ENCODE assay signal across 24 cellular contexts in the genomic region with DNA sequence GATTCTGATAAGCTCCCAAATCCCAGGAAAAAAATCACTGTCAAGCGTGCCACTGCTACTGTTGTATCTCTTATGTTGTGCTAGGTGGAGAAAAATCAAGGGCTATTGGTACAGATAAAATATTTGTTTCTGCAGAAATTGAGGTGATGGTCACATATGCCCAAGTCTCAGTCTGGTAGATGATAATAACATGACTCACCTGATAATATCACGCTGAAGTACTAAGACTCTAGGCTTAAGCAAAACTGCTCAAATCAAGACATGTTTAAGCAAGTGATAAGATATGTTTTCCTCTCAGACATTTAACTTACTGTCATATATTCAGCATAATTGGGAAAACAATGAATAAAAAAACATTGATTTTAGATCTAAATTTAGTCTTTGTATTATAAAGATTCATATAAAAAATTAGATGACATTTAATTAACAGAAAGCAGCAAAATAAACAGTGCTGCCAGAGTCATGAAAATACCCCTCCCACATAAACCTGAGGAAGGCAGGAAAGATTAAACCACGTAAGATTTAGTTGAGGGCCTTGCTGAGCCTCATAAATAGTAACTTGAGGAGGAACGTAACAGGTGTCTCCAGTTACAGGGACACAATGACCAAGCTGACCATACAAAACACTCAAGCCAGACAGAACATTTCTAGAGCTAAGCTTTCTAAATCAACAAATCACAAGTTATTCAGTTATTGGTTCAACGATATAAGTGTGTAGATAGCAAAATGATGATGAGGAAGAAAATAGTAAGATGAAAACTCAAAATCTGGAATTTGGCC.
DNase-seq lines count a peak whose midpoint lies in the region; ATAC-seq, FAIRE-seq and TF ChIP-seq lines count a peak whose summit lies in the region.
"Had no signal": no experiment of that assay in that cellular context is flagged by ENCODE, and none has a peak within 500 bp of the region (broad histone marks: within the 10 kb centered on the region; RNA-seq: fewer than 3 reads in every experiment).

No MANE protein-coding gene starts in this region.

- H3K4me2 ChIP-seq in keratinocyte (ENCODE audit: control insufficient read depth, extremely low read depth, insufficient read depth, low read depth, low read length), result no peak overlapping the region
- H3K4me2 ChIP-seq: BLaER1 treated with 17β-estradiol and CSF1 and Interleukin-3, amounts not matched to agents 10 nM and 100 nM; PC-9 had no signal

- no peak overlapping the region for H2AFZ ChIP-seq in keratinocyte (ENCODE audit: control insufficient read depth, low read length)
- H2AFZ ChIP-seq: PC-9 had no signal

- no peaks in the 10 kb centered on the region for H3K27me3 ChIP-seq in keratinocyte (ENCODE audit: control insufficient read depth, extremely low read depth, insufficient read depth, low read length)
- no peaks in the 10 kb centered on the region for H3K27me3 ChIP-seq in psoas muscle (ENCODE audit: insufficient read depth in 3 of 3, low read length in 2 of 3)

- no peak for TF ChIP-seq CTCF in LNCaP clone FGC (IDR thresholded peaks at IDR 0.05; ENCODE audit: control insufficient read depth, extremely low read depth, insufficient read depth)
- TF ChIP-seq CTCF in keratinocyte (optimal IDR thresholded peaks at IDR 0.05 in 1 of 3, IDR thresholded peaks at IDR 0.05 in 1 of 3, conservative IDR thresholded peaks at IDR 0.05 in 1 of 3; ENCODE audit: extremely low read depth in 1 of 3, insufficient read depth in 2 of 3, low read length in 3 of 3), result no peak
- no peak for TF ChIP-seq CTCF in psoas muscle (IDR thresholded peaks at IDR 0.05)

- dilution Hi-C loops in keratinocyte (cut with MboI; ENCODE audit: extremely low pct_ligation_motif_present, low sequenced_read_pairs), result no loop called here

- H3K4me1 ChIP-seq in keratinocyte (ENCODE audit: control insufficient read depth, extremely low read depth, insufficient read depth, low read length) (no peaks in the 10 kb centered on the region), psoas muscle (peaks cover 8% of the 10 kb centered on the region)

- H3K9me3 ChIP-seq in keratinocyte (ENCODE audit: control insufficient read depth, low read depth, low read length) (no peaks in the 10 kb centered on the region), psoas muscle (no peaks in the 10 kb centered on the region)
- H3K9me3 ChIP-seq: BLaER1 treated with 17β-estradiol and CSF1 and Interleukin-3, amounts not matched to agents 10 nM and 100 nM had no signal

- peak; percentile 66 to 92 (median 82) for ATAC-seq in psoas muscle
- no peak for ATAC-seq in GM19397 (IDR thresholded peaks at IDR 0.05; ENCODE audit: unreplicated experiment)
- no peak for ATAC-seq in GM21526 (IDR thresholded peaks at IDR 0.05; ENCODE audit: low FRiP score, unreplicated experiment)
- no peak for ATAC-seq in HG03354 (IDR thresholded peaks at IDR 0.05; ENCODE audit: poor library complexity, severe bottlenecking, unreplicated experiment)
- ATAC-seq: HepG2, SK-N-SH treated with all-trans-retinoic acid at 6 μM for 48 hours had no signal

- DNase-seq in NCI-H748 (lab: John Stamatoyannopoulos, UW; ENCODE audit: unreplicated experiment) (peak; percentile 33), NCI-H748 treated with DMSO at 0.1 percent for 48 hours (lab: John Stamatoyannopoulos, UW) (no peak), LNCaP clone FGC (ENCODE audit: low read depth) (peak; percentile 19), keratinocyte (ENCODE audit: low read depth, low spot score) (no peak), psoas muscle (no peak)
- DNase-seq: CD8-positive, alpha-beta memory T cell; DMS79; KBM-7; NCI-H1105; NCI-H1694 treated with DMSO at 0.1 percent for 48 hours; NCI-H446 treated with DMSO at 0.1 percent for 48 hours; NCI-H82; PC-9; SIG-M5; T-helper 1 cell had no signal

- no peak overlapping the region for H3K9ac ChIP-seq in keratinocyte (ENCODE audit: control insufficient read depth, extremely low read depth, insufficient read depth, low read length)
- H3K9ac ChIP-seq: BLaER1 treated with 17β-estradiol and CSF1 and Interleukin-3, amounts not matched to agents 10 nM and 100 nM had no signal

- H3K36me3 ChIP-seq in keratinocyte (ENCODE audit: control insufficient read depth in 2 of 2, extremely low read depth in 1 of 2, insufficient read depth in 2 of 2, low read length in 2 of 2) (no peaks in the 10 kb centered on the region), psoas muscle (ENCODE audit: insufficient read depth in 1 of 2, low read depth in 1 of 2) (no peaks in the 10 kb centered on the region)

- no peaks in the 10 kb centered on the region for H4K20me1 ChIP-seq in keratinocyte (ENCODE audit: control insufficient read depth, extremely low read depth, insufficient read depth, low read length)
- H4K20me1 ChIP-seq: BLaER1 treated with 17β-estradiol and CSF1 and Interleukin-3, amounts not matched to agents 10 nM and 100 nM had no signal

- H3K4me3 ChIP-seq in LNCaP clone FGC (ENCODE audit: low read depth, low read length) (no peak overlapping the region), keratinocyte (ENCODE audit: control insufficient read depth in 2 of 3, extremely low read depth in 1 of 3, insufficient read depth in 2 of 3, low read depth in 1 of 3, low read length in 3 of 3) (no peak overlapping the region), psoas muscle (peak overlapping the region; percentile 8)
- H3K4me3 ChIP-seq: BLaER1 treated with 17β-estradiol and CSF1 and Interleukin-3, amounts not matched to agents 10 nM and 100 nM; PC-9 had no signal

- peak; percentile 5 for FAIRE-seq in keratinocyte (lab: Jason Lieb, UNC)
- FAIRE-seq: GM12892, GM18507, HepG2 had no signal

- no peaks in the 10 kb centered on the region for H3K79me2 ChIP-seq in keratinocyte (ENCODE audit: control insufficient read depth, insufficient read depth, low read length)

- no peaks in the 10 kb centered on the region for H3K9me1 ChIP-seq in keratinocyte (ENCODE audit: control insufficient read depth, extremely low read depth, insufficient read depth, low read length)

- intact Hi-C loops in psoas muscle (cut with DNase I), result no loop called here

- no peak overlapping the region for H3K27ac ChIP-seq in keratinocyte (ENCODE audit: control insufficient read depth, insufficient read depth, low read length)
- H3K27ac ChIP-seq in psoas muscle, result peak overlapping the region; percentile 37
- H3K27ac ChIP-seq: BLaER1 treated with 17β-estradiol and CSF1 and Interleukin-3, amounts not matched to agents 10 nM and 100 nM; PC-9; RWPE1 had no signal

- WGBS in psoas muscle, 3 donors, result 49 to 58% (median 58%) methylated on average over 5 of the region's 5 CpGs

Comparison
In these comparisons a context has a peak if more than half of its experiments do, and no peak if none do; other contexts are left out.
1. DNase-seq: peak in NCI-H748 (single experiment) and LNCaP clone FGC (single experiment); none in NCI-H748 treated with DMSO at 0.1 percent for 48 hours (single experiment), keratinocyte (single experiment) and psoas muscle (0 of 2).
2. ATAC-seq: peak in psoas muscle (4 of 4); none in GM19397 (single experiment), GM21526 (single experiment) and HG03354 (single experiment).